ENCODE assay signal across 10 cellular contexts in the genomic region with DNA sequence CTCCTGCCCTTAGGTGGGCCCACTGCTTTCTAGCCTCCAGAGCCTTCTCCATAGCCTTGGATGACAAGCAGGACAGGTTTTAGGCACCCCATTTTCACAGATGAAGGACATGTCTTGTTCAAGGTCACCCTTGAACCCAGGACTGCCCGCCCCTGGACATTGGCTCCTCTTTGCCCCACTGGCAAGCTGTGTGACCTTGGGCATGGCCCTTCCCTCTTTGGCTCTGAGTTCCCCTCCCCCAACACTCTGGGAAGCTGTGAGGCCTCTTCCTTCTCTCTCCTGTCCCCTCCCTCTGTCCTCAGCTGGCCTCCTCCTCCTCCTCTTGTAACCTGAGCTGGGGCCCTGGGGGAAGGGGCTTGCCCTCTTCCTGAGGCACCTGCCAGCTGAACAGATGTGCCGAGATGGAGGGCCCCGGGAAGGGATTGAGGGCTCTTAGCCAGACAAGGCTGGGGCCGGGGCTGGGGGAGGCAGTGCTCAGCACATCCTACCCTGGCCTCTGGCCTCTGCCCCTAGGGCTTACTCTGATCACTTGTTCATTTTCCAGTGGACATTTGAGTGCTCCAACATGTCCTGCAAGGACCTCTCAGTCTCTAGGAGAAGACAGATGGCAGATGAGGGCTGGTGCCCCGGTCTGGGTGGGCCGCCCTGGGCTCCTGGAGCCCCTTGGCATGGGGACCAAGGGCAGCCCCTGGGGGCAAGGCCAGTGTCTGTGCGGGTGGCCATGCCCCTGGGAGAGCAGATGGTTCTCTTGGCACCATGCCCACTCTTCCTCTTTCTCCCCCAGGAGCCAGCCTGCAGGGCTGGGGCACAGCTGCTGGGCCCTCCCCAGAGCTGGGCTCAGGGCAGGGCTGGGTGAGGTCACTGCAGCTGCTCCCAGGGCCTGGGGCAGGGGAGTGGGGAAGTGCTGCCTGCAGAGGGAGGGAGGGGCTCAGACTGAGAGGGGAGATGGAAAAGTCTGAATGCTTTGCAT. TPM values are rescaled to one million over a fixed set of nuclear protein-coding genes. Genes with fewer than 3 reads are reported as not detected.
A peak's percentile ranks its signal among the peaks of the same experiment; 100 is the strongest.
DNase-seq lines count a peak whose midpoint lies in the region; ATAC-seq, FAIRE-seq and TF ChIP-seq lines count a peak whose summit lies in the region.
"Had no signal": no experiment of that assay in that cellular context is flagged by ENCODE, and none has a peak within 500 bp of the region (broad histone marks: within the 10 kb centered on the region; RNA-seq: fewer than 3 reads in every experiment).

No MANE protein-coding gene starts in this region.

- H3K4me1 Mint-ChIP-seq in stimulated activated naive B cell treated with anti-CD40 and anti-IgM and Interleukin-4, amounts not matched to agents 10 μg/mL and 1 μg/mL and 100 μg/mL, for 72 hours, result peaks cover 2 to 22% of the 10 kb centered on the region in 2 donors

- intact Hi-C loops in posterior cingulate gyrus (cut with DNase I), result no loop called here

- DNase-seq in HL-60 (ENCODE audit: low read depth in 1 of 2, low spot score in 1 of 2) (peak in 1 of 2 experiments; percentile 74), NCI-H510A (lab: John Stamatoyannopoulos, UW) (peak; percentile 100), globus pallidus (ENCODE audit: low spot score) (peak; percentile 90), posterior cingulate gyrus (peak in 8 of 10 donors; percentile 50 to 97 (median 67)), GM12891 (ENCODE audit: insufficient read length, low spot score) (no peak)
- no peak for DNase-seq in stimulated activated naive B cell treated with anti-CD40 and anti-IgM and Interleukin-4, amounts not matched to agents 10 μg/mL and 1 μg/mL and 100 μg/mL, for 72 hours
- DNase-seq: activated CD4-positive, CD25-positive, alpha-beta regulatory T cell treated with anti-CD3 and anti-CD28 coated beads, Interleukin-2, amount 50 U/mL, for 72 hours had no signal

- no peak for TF ChIP-seq CTCF in HL-60 (IDR thresholded peaks at IDR 0.05; ENCODE audit: insufficient read depth, low read length)

- no peak for FAIRE-seq in GM12891 (lab: Jason Lieb, UNC)

- H3K4me3 Mint-ChIP-seq in stimulated activated naive B cell treated with anti-CD40 and anti-IgM and Interleukin-4, amounts not matched to agents 10 μg/mL and 1 μg/mL and 100 μg/mL, for 72 hours, result no peak overlapping the region

- no peaks in the 10 kb centered on the region for H3K27me3 ChIP-seq in HL-60 (ENCODE audit: insufficient read depth, poor library complexity, severe bottlenecking)

- peaks cover 13 to 36% of the 10 kb centered on the region in 2 donors for H3K27me3 Mint-ChIP-seq in stimulated activated naive B cell treated with anti-CD40 and anti-IgM and Interleukin-4, amounts not matched to agents 10 μg/mL and 1 μg/mL and 100 μg/mL, for 72 hours

- TF ChIP-seq POLR2A in GM12891 (IDR thresholded peaks at IDR 0.05; ENCODE audit: low read depth, low read length), result no peak

- no peak overlapping the region for H3K27ac Mint-ChIP-seq in stimulated activated naive B cell treated with anti-CD40 and anti-IgM and Interleukin-4, amounts not matched to agents 10 μg/mL and 1 μg/mL and 100 μg/mL, for 72 hours

- H3K36me3 Mint-ChIP-seq in stimulated activated naive B cell treated with anti-CD40 and anti-IgM and Interleukin-4, amounts not matched to agents 10 μg/mL and 1 μg/mL and 100 μg/mL, for 72 hours, result no peaks in the 10 kb centered on the region

- no peaks in the 10 kb centered on the region for H3K9me3 Mint-ChIP-seq in stimulated activated naive B cell treated with anti-CD40 and anti-IgM and Interleukin-4, amounts not matched to agents 10 μg/mL and 1 μg/mL and 100 μg/mL, for 72 hours

- no peak overlapping the region for H3K4me3 ChIP-seq in HL-60 (replicated peaks; ENCODE audit: insufficient read depth, low read length)

- peak overlapping the region; percentile 41; the same call in 1 of the 2 replicates for H3K27ac ChIP-seq in HL-60 (replicated peaks)

- ATAC-seq in GM18498 (IDR thresholded peaks at IDR 0.05; ENCODE audit: unreplicated experiment), result no peak
- no peak for ATAC-seq in stimulated activated naive B cell treated with anti-CD40 and anti-IgM and Interleukin-4, amounts not matched to agents 10 μg/mL and 1 μg/mL and 100 μg/mL, for 72 hours (replicated peaks)
- no peak for ATAC-seq in HG03135 (IDR thresholded peaks at IDR 0.05; ENCODE audit: unreplicated experiment)

TF ChIP-seq in GM12891, 5 proteins besides CTCF, POLR2A, EP300 and RAD21:
- TF ChIP-seq POLR2AphosphoS5 (IDR thresholded peaks at IDR 0.05; ENCODE audit: low read depth, low read length) (no peak), SPI1 (IDR thresholded peaks at IDR 0.05; ENCODE audit: low read depth, low read length) (no peak), POU2F2 (IDR thresholded peaks at IDR 0.05; ENCODE audit: low read depth, low read length) (no peak), PAX5 (IDR thresholded peaks at IDR 0.05; ENCODE audit: insufficient read depth, low read length, severe bottlenecking) (no peak), TAF1 (IDR thresholded peaks at IDR 0.05; ENCODE audit: low read depth, low read length) (no peak)
TF ChIP-seq in GM12891: peak in this region for 0.

RNA-seq across cellular contexts. Expression of a gene that starts 10.7 kb away (rescaled TPM):
- 0.19 TPM for polyA plus RNA-seq in GM12891 (2012; ENCODE audit: low read depth, missing spikeins)
- polyA plus RNA-seq: fibroblast of lung had no signal

Comparison
In these comparisons a context has a peak if more than half of its experiments do, and no peak if none do; other contexts are left out.
1. DNase-seq: peak in NCI-H510A (single experiment), globus pallidus (single experiment) and posterior cingulate gyrus (8 of 10); none in GM12891 (single experiment) and stimulated activated naive B cell treated with anti-CD40 and anti-IgM and Interleukin-4, amounts not matched to agents 10 μg/mL and 1 μg/mL and 100 μg/mL, for 72 hours (single experiment).